ENCODE assay signal across 8 cellular contexts in the genomic region with DNA sequence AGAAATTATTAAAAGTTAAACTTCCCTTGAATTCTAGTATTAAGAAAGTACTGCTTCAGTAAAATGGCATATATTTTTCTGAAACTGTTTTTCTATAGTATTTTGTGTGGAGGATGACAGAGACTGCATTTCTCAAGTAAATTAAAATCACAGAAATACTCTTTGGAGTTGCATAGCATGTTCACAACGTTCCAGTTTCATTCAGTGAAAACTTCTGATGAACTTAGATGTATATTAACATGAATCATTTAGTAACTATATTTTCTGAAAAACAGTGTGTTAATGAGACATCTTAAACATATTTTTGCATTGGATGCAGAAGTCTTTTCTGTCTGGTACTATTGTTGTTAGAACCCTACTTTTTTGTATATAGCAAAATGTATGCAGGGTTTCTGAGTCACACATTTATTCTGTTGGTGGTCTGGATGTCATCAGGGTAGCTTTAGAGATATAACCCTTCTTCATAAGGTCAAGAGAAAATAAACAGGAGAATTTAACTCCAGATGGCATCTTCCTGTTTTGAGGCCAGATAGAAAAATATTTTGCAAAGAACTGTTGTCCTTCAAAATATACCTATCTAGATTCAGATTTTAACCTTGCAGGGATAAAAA. TPM values are rescaled to one million over a fixed set of nuclear protein-coding genes. Genes with fewer than 3 reads are reported as not detected.
DNase-seq lines count a peak whose midpoint lies in the region; ATAC-seq lines count a peak whose summit lies in the region.

No MANE protein-coding gene starts in this region.

- peak overlapping the region; percentile 67 for H3K4me3 Mint-ChIP-seq in activated T-helper 17 cell treated with anti-CD3 and anti-CD28 coated beads, Interleukin-2, amount 50 U/mL, for 72 hours

- H3K9ac ChIP-seq in rectal smooth muscle tissue (ENCODE audit: low read length), result no peak overlapping the region

- no peaks in the 10 kb centered on the region for H3K27me3 ChIP-seq in rectal smooth muscle tissue (ENCODE audit: control insufficient read depth, insufficient read depth, low read length)

- H3K27me3 Mint-ChIP-seq in activated T-helper 17 cell treated with anti-CD3 and anti-CD28 coated beads, Interleukin-2, amount 50 U/mL, for 72 hours, result peaks cover 6% of the 10 kb centered on the region

- no peaks in the 10 kb centered on the region for H3K9me3 Mint-ChIP-seq in activated T-helper 17 cell treated with anti-CD3 and anti-CD28 coated beads, Interleukin-2, amount 50 U/mL, for 72 hours

- H3K4me1 ChIP-seq in rectal smooth muscle tissue (ENCODE audit: control insufficient read depth, insufficient read depth, low read length), result peaks cover 12% of the 10 kb centered on the region

- ATAC-seq in GM18870 (IDR thresholded peaks at IDR 0.05; ENCODE audit: unreplicated experiment) (peak; percentile 20), HG02571 (IDR thresholded peaks at IDR 0.05; ENCODE audit: unreplicated experiment) (peak; percentile 0), HG02852 (IDR thresholded peaks at IDR 0.05; ENCODE audit: unreplicated experiment) (no peak)
- ATAC-seq in activated T-helper 17 cell treated with anti-CD3 and anti-CD28 coated beads, Interleukin-2, amount 50 U/mL, for 72 hours (replicated peaks), result peak; percentile 57

- no peaks in the 10 kb centered on the region for H3K36me3 Mint-ChIP-seq in activated T-helper 17 cell treated with anti-CD3 and anti-CD28 coated beads, Interleukin-2, amount 50 U/mL, for 72 hours (ENCODE audit: low read depth)

- peak overlapping the region; percentile 95 for H3K27ac ChIP-seq in rectal smooth muscle tissue (ENCODE audit: low read depth, low read length)

- H3K4me3 ChIP-seq in rectal smooth muscle tissue (ENCODE audit: low read length), result peak overlapping the region; percentile 21

- H3K36me3 ChIP-seq in rectal smooth muscle tissue (ENCODE audit: control insufficient read depth, insufficient read depth, low read length), result no peaks in the 10 kb centered on the region

- peaks cover 8% of the 10 kb centered on the region for H3K4me1 Mint-ChIP-seq in activated T-helper 17 cell treated with anti-CD3 and anti-CD28 coated beads, Interleukin-2, amount 50 U/mL, for 72 hours

- no peak for DNase-seq in NCI-H345 treated with DMSO at 0.1 percent for 48 hours (lab: John Stamatoyannopoulos, UW; ENCODE audit: unreplicated experiment)
- DNase-seq in central memory CD4-positive, alpha-beta T cell, result no peak
- DNase-seq in retina, result no peak

- peak overlapping the region; percentile 96 for H3K27ac Mint-ChIP-seq in activated T-helper 17 cell treated with anti-CD3 and anti-CD28 coated beads, Interleukin-2, amount 50 U/mL, for 72 hours

RNA-seq across cellular contexts. Expression of gene COL3A1, which starts 5.1 kb away (rescaled TPM):
- total RNA-seq in activated T-helper 17 cell treated with anti-CD3 and anti-CD28 coated beads, Interleukin-2, amount 50 U/mL, for 72 hours, result under 1 TPM in 1 of 2 donors, not detected in 1; 0.64 TPM
